In the genomic region with DNA sequence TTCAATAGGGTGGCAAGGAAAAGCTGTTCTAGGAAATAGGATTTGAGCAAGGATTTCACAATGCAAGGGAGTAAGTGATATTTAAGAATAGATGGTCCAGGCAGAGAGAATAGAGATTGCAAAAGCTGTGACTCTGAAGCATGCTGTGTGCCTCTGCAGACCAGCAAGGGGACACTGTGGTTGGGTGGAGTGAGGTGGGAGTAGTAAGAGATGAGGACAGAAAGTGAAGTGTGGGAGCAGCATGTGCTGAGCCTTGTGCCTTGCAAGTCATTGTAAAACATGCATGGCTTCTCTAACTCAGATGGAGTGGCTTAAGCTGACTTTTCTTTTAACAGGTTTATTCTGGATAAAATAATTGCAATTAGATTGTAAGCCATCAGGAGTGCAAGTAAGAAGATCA, we compare ENCODE assay signal across 27 cellular contexts.
DNase-seq lines count a peak whose midpoint lies in the region; TF ChIP-seq lines count a peak whose summit lies in the region.
"Had no signal": no experiment of that assay in that cellular context is flagged by ENCODE, and none has a peak within 500 bp of the region (broad histone marks: within the 10 kb centered on the region; RNA-seq: fewer than 3 reads in every experiment).

No MANE protein-coding gene starts in this region.

- H3K27ac ChIP-seq in esophagus muscularis mucosa (replicated peaks in 1 of 4) = no peak overlapping the region
- H3K27ac ChIP-seq: 22Rv1; A549; BLaER1; BLaER1 treated with 17β-estradiol and CSF1 and Interleukin-3, amounts not matched to agents 10 nM and 100 nM; C4-2B had no signal

- H3K4me1 ChIP-seq in esophagus muscularis mucosa = no peaks in the 10 kb centered on the region
- H3K4me1 ChIP-seq: A549; BE2C; BLaER1; BLaER1 treated with 17β-estradiol and CSF1 and Interleukin-3, amounts not matched to agents 10 nM and 100 nM had no signal

- TF ChIP-seq EP300 in esophagus muscularis mucosa (IDR thresholded peaks at IDR 0.05) = no peak

- TF ChIP-seq POLR2A in esophagus muscularis mucosa (IDR thresholded peaks at IDR 0.05; ENCODE audit: low read depth) = no peak

- TF ChIP-seq CTCF in esophagus muscularis mucosa (IDR thresholded peaks at IDR 0.05) = no peak

- no peaks in the 10 kb centered on the region for H3K27me3 ChIP-seq in esophagus muscularis mucosa
- H3K27me3 ChIP-seq: BLaER1; BLaER1 treated with 17β-estradiol and CSF1 and Interleukin-3, amounts not matched to agents 10 nM and 100 nM had no signal

- intact Hi-C loops in esophagus muscularis mucosa (cut with DNase I) = no loop called here

- H3K9me3 ChIP-seq in esophagus muscularis mucosa = no peaks in the 10 kb centered on the region
- H3K9me3 ChIP-seq: A549; BE2C; BLaER1; BLaER1 treated with 17β-estradiol and CSF1 and Interleukin-3, amounts not matched to agents 10 nM and 100 nM; Caco-2 had no signal

- H3K4me3 ChIP-seq in esophagus muscularis mucosa = no peak overlapping the region
- H3K4me3 ChIP-seq: A549; BLaER1; BLaER1 treated with 17β-estradiol and CSF1 and Interleukin-3, amounts not matched to agents 10 nM and 100 nM had no signal

- H3K36me3 ChIP-seq in esophagus muscularis mucosa = no peaks in the 10 kb centered on the region
- H3K36me3 ChIP-seq: BE2C; BLaER1; BLaER1 treated with 17β-estradiol and CSF1 and Interleukin-3, amounts not matched to agents 10 nM and 100 nM had no signal

- DNase-seq in esophagus muscularis mucosa (ENCODE audit: extremely low spot score) = peak; percentile 77
- DNase-seq in NCI-H1092 treated with DMSO at 0.1 percent for 48 hours (lab: John Stamatoyannopoulos, UW) = no peak
- DNase-seq: 8988T; ACHN; AML-193; BE2C; C1 segment of cervical spinal cord; Caco-2; Calu3; CD4-positive, alpha-beta memory T cell; CD4-positive, alpha-beta T cell; CD4-positive, CD25-positive, alpha-beta regulatory T cell; CD8-positive, alpha-beta memory T cell; CD8-positive, alpha-beta T cell; COR-L47; DMS 273 treated with DMSO at 0.1 percent for 48 hours; DMS153; DMS53; DMS79; DMS79 treated with DMSO at 0.1 percent for 48 hours; DND-41; EL had no signal
